Comparison of ENCODE assay signal across 24 cellular contexts in the genomic region with DNA sequence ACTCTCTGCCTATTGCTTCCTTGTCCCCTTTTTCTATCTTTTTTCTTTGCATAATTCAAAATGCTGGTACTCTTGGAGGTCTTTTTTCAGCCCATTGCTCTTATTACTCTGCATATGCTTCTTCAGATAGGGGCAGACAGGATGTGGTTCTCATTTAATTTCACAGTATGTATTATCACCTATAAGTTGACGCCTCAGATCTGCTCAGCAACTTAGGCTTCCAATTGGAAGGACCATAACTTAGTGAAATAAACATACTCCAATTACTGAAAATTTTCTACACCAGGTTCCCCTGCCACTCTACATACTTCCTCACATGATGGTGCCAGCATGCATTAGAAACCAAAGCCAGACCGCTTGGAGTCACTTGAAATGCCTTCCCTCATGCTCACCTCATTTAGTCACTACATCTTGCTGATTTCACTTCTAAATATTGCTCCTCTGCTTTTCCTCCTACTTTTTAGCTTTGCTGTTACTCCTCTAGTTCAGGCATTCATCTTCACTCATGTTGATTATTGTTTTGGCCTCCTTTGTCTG.
"Had no signal": no experiment of that assay in that cellular context is flagged by ENCODE, and none has a peak within 500 bp of the region (broad histone marks: within the 10 kb centered on the region; RNA-seq: fewer than 3 reads in every experiment).

No MANE protein-coding gene starts in this region.

- H3K36me3 ChIP-seq: ascending aorta, Peyer's patch, SJCRH30 had no signal

- H3K27me3 ChIP-seq: ascending aorta, Peyer's patch, SJCRH30 had no signal

- H3K9me3 Mint-ChIP-seq: activated naive CD4-positive, alpha-beta T cell treated with anti-CD3 and anti-CD28 coated beads, Interleukin-2, amount 50 U/mL, for 24 hours; activated T-cell treated with anti-CD3 and anti-CD28 coated beads, Interleukin-2, amount 50 U/mL, for 24 hours; brain; T-helper 1 cell treated with Interleukin-12 subunit alpha and Interleukin-12 subunit beta and Interleukin-4 antibody, amounts not matched to agents 30 μg/mL and 1 μg/mL, for 36 hours had no signal

- ATAC-seq: activated CD8-positive, alpha-beta memory T cell treated with anti-CD3 and anti-CD28 coated beads, Interleukin-2, amount 10 ng/mL, durations not matched to agents 7 days and 5 days had no signal

- H3K9me3 ChIP-seq: ascending aorta, Peyer's patch, SJCRH30, SK-N-SH had no signal

- H3K4me3 ChIP-seq: ascending aorta, Peyer's patch, SJCRH30 had no signal

- H3K4me1 ChIP-seq: ascending aorta, Peyer's patch, SJCRH30 had no signal

- H3K4me3 Mint-ChIP-seq: activated B cell treated with CpG ODN at 0.5 μM for 24 hours; activated CD4-positive, alpha-beta T cell treated with anti-CD3 and anti-CD28 coated beads, Interleukin-2, amount 10 ng/mL, durations not matched to agents 24 days and 14 days; activated CD8-positive, alpha-beta memory T cell treated with anti-CD3 and anti-CD28 coated beads, Interleukin-2, amount 10 ng/mL, durations not matched to agents 7 days and 5 days; activated naive CD4-positive, alpha-beta T cell treated with anti-CD3 and anti-CD28 coated beads, Interleukin-2, amount 50 U/mL, for 24 hours; activated T-cell treated with anti-CD3 and anti-CD28 coated beads, Interleukin-2, amount 50 U/mL, for 24 hours; activated T-helper 1 cell treated with anti-CD3 and anti-CD28 coated beads, Interleukin-12 subunit alpha, Interleukin-12 subunit beta, Interleukin-2, Interleukin-4 antibody, amounts not matched to agents 30 ng/mL and 10 ng/mL and 1 ng/mL, durations not matched to agents 14 hours and 24 hours and 36 hours; brain; T-helper 1 cell treated with Interleukin-12 subunit alpha and Interleukin-12 subunit beta and Interleukin-4 antibody, amounts not matched to agents 30 μg/mL and 1 μg/mL, for 36 hours had no signal

- DNase-seq: activated B cell treated with CpG ODN at 0.5 μM for 24 hours; activated CD4-positive, alpha-beta T cell treated with anti-CD3 and anti-CD28 coated beads for 1 hour; activated CD4-positive, alpha-beta T cell treated with anti-CD3 and anti-CD28 coated beads, Interleukin-2, amount 10 ng/mL, durations not matched to agents 24 days and 14 days; activated CD4-positive, alpha-beta T cell treated with anti-CD3 and anti-CD28 coated beads, Interleukin-2, amount 50 U/mL, for 48 hours; activated CD8-positive, alpha-beta memory T cell treated with anti-CD3 and anti-CD28 coated beads, Interleukin-2, amount 10 ng/mL, durations not matched to agents 7 days and 5 days; activated effector memory CD4-positive, alpha-beta T cell treated with Interleukin-2 at 50 U/mL for 16 hours; activated naive CD4-positive, alpha-beta T cell; activated T-cell treated with anti-CD3 and anti-CD28 coated beads, Interleukin-2, amount 50 U/mL, for 24 hours; amniotic stem cell; NCI-H1092; NCI-H1417; NCI-H1694; NCI-H2029 treated with DMSO at 0.1 percent for 48 hours; NCI-H524; Peyer's patch; Right ventricle myocardium superior; SJCRH30; SK-N-SH had no signal

- H3K27ac ChIP-seq: ascending aorta, Peyer's patch, RWPE1, SJCRH30 had no signal

- H3K27me3 Mint-ChIP-seq: activated B cell treated with CpG ODN at 0.5 μM for 24 hours; activated CD4-positive, alpha-beta T cell treated with anti-CD3 and anti-CD28 coated beads, Interleukin-2, amount 10 ng/mL, durations not matched to agents 24 days and 14 days; activated CD8-positive, alpha-beta memory T cell treated with anti-CD3 and anti-CD28 coated beads, Interleukin-2, amount 10 ng/mL, durations not matched to agents 7 days and 5 days; activated naive CD4-positive, alpha-beta T cell treated with anti-CD3 and anti-CD28 coated beads, Interleukin-2, amount 50 U/mL, for 24 hours; activated T-cell treated with anti-CD3 and anti-CD28 coated beads, Interleukin-2, amount 50 U/mL, for 24 hours; brain had no signal

- H3K36me3 Mint-ChIP-seq: activated CD8-positive, alpha-beta memory T cell treated with anti-CD3 and anti-CD28 coated beads, Interleukin-2, amount 10 ng/mL, durations not matched to agents 7 days and 5 days; activated naive CD4-positive, alpha-beta T cell treated with anti-CD3 and anti-CD28 coated beads, Interleukin-2, amount 50 U/mL, for 24 hours; brain had no signal

- H3K27ac Mint-ChIP-seq: activated B cell treated with CpG ODN at 0.5 μM for 24 hours; activated CD4-positive, alpha-beta T cell treated with anti-CD3 and anti-CD28 coated beads, Interleukin-2, amount 10 ng/mL, durations not matched to agents 24 days and 14 days; activated CD8-positive, alpha-beta memory T cell treated with anti-CD3 and anti-CD28 coated beads, Interleukin-2, amount 10 ng/mL, durations not matched to agents 7 days and 5 days; activated naive CD4-positive, alpha-beta T cell treated with anti-CD3 and anti-CD28 coated beads, Interleukin-2, amount 50 U/mL, for 24 hours; activated T-cell treated with anti-CD3 and anti-CD28 coated beads, Interleukin-2, amount 50 U/mL, for 24 hours; activated T-helper 1 cell treated with anti-CD3 and anti-CD28 coated beads, Interleukin-12 subunit alpha, Interleukin-12 subunit beta, Interleukin-2, Interleukin-4 antibody, amounts not matched to agents 30 ng/mL and 10 ng/mL and 1 ng/mL, durations not matched to agents 14 hours and 24 hours and 36 hours; brain; T-helper 1 cell treated with Interleukin-12 subunit alpha and Interleukin-12 subunit beta and Interleukin-4 antibody, amounts not matched to agents 30 μg/mL and 1 μg/mL, for 36 hours had no signal
